18 cellular contexts compared by ENCODE assay signal in the genomic region with DNA sequence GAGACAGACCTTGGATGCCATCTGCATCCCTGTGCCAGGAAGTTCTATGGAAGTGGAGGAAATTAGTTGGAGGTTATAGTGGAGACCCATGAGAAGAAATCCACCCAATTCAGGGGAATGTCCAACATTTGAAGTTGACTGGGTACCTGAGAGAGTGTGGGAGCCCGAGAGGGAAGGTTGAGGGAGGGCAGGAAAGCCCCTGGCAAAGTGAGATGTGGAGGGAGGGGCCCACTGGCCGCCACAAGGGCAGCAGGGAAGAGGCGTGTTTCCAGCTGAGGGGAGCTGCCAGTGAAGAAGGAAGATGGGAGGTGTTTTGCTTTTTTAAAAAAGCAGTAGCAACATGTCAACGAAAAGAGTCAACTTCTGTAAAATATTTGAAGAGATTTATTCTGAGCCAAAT. TPM values are rescaled to one million over a fixed set of nuclear protein-coding genes. Genes with fewer than 3 reads are reported as not detected.
DNase-seq lines count a peak whose midpoint lies in the region; ATAC-seq, FAIRE-seq and TF ChIP-seq lines count a peak whose summit lies in the region.
"Had no signal": no experiment of that assay in that cellular context is flagged by ENCODE, and none has a peak within 500 bp of the region (broad histone marks: within the 10 kb centered on the region; RNA-seq: fewer than 3 reads in every experiment).

No MANE protein-coding gene starts in this region.

- no peak overlapping the region for H2AK5ac ChIP-seq in trophoblast cell (ENCODE audit: low read length)

- peaks cover 42% of the 10 kb centered on the region for H3K4me1 Mint-ChIP-seq in dendritic cell treated with granulocyte-macrophage colony-stimulating factor and Interleukin-4, amounts not matched to agents 40 ng/mL and 50 ng/mL, for 4 days (ENCODE audit: low read depth)

- peak; percentile 30 for DNase-seq in activated CD8-positive, alpha-beta memory T cell treated with anti-CD3 and anti-CD28 coated beads for 24 hours
- no peak for DNase-seq in activated CD8-positive, alpha-beta memory T cell treated with anti-CD3 and anti-CD28 coated beads, Interleukin-2, amount 50 U/mL, for 4 hours
- DNase-seq in WERI-Rb-1 = peak; percentile 1
- no peak for DNase-seq in trophoblast cell
- no peak for DNase-seq in kidney
- DNase-seq in AML-193 (lab: John Stamatoyannopoulos, UW) = no peak
- DNase-seq: activated CD4-positive, alpha-beta T cell treated with anti-CD3 and anti-CD28 coated beads, Interleukin-2, amount 50 U/mL, for 1 hour; NCI-H1436; NCI-H2171 treated with DMSO at 0.1 percent for 48 hours; retina; stomach had no signal

- H3K14ac ChIP-seq in trophoblast cell (ENCODE audit: low read length) = no peak overlapping the region

- no peak overlapping the region for H4K8ac ChIP-seq in trophoblast cell (ENCODE audit: low read depth, low read length)

- H3K27me3 ChIP-seq in WERI-Rb-1 (ENCODE audit: insufficient read depth, low read depth, severe bottlenecking) (no peaks in the 10 kb centered on the region), trophoblast cell (ENCODE audit: insufficient read depth, low read length) (no peaks in the 10 kb centered on the region)
- H3K27me3 ChIP-seq: hepatocyte, stomach had no signal

- H3K9me3 ChIP-seq in WERI-Rb-1 (ENCODE audit: severe bottlenecking) (no peaks in the 10 kb centered on the region), trophoblast cell (ENCODE audit: insufficient read depth, low read depth, low read length) (peaks cover 3% of the 10 kb centered on the region), kidney (ENCODE audit: control insufficient read depth in 1 of 2, low read length in 2 of 2) (no peaks in the 10 kb centered on the region)
- H3K9me3 ChIP-seq: stomach had no signal

- intact Hi-C loops in dendritic cell treated with granulocyte-macrophage colony-stimulating factor and Interleukin-4, amounts not matched to agents 40 ng/mL and 50 ng/mL, for 4 days (cut with micrococcal nuclease) = no loop called here
- intact Hi-C loops in kidney (cut with DNase I) = loop anchor here (10.0 kb wide), 1 partner anchor 75 kb away; a partner anchor contains a TSS

- H3K23ac ChIP-seq in trophoblast cell (ENCODE audit: low read length) = no peak overlapping the region

- ATAC-seq in GM21717 (IDR thresholded peaks at IDR 0.05; ENCODE audit: unreplicated experiment) = no peak

- WGBS in trophoblast cell (ENCODE audit: extremely low coverage, insufficient coverage, insufficient read length) = no CpG with 5 or more reads among the region's 4 CpGs

- H3K27ac Mint-ChIP-seq in dendritic cell treated with granulocyte-macrophage colony-stimulating factor and Interleukin-4, amounts not matched to agents 40 ng/mL and 50 ng/mL, for 4 days = peak overlapping the region; percentile 97

- H3K4ac ChIP-seq in trophoblast cell (ENCODE audit: low read depth, low read length) = no peak overlapping the region

- H2BK5ac ChIP-seq in trophoblast cell (ENCODE audit: low read depth, low read length, poor library complexity) = no peak overlapping the region

- H3K18ac ChIP-seq in trophoblast cell (ENCODE audit: low read length) = no peak overlapping the region

- peak overlapping the region; percentile 57 for H4K91ac ChIP-seq in trophoblast cell (ENCODE audit: low read depth, low read length)

- H3K27ac ChIP-seq in WERI-Rb-1 (no peak overlapping the region), trophoblast cell (ENCODE audit: low read depth, low read length) (no peak overlapping the region), kidney (ENCODE audit: low read depth in 2 of 2, low read length in 2 of 2) (no peak overlapping the region)
- H3K27ac ChIP-seq: hepatocyte, SK-N-MC had no signal

- H3K4me3 ChIP-seq in WERI-Rb-1 (ENCODE audit: low read depth, low read length) (no peak overlapping the region), trophoblast cell (ENCODE audit: low read depth, low read length) (no peak overlapping the region), kidney (ENCODE audit: low read length in 2 of 2) (no peak overlapping the region)
- H3K4me3 ChIP-seq: hepatocyte, SK-N-MC, stomach had no signal

- TF ChIP-seq CTCF in WERI-Rb-1 (IDR thresholded peaks at IDR 0.05; ENCODE audit: low read depth, low read length) (no peak), kidney (IDR thresholded peaks at IDR 0.05; ENCODE audit: borderline replicate concordance, extremely low read depth, insufficient read depth) (no peak)

- H3K4me1 ChIP-seq in trophoblast cell (ENCODE audit: control insufficient read depth in 1 of 2, insufficient read depth in 2 of 2, low read length in 2 of 2) (peaks cover 0 to under 1% of the 10 kb centered on the region in 2 experiments), kidney (ENCODE audit: control insufficient read depth in 1 of 2, insufficient read depth in 1 of 2, low read depth in 1 of 2, low read length in 2 of 2) (peaks cover 0 to 2% of the 10 kb centered on the region in 2 donors)

- H3K79me1 ChIP-seq in trophoblast cell (ENCODE audit: low read length) = peaks cover under 1% of the 10 kb centered on the region

- H2BK12ac ChIP-seq in trophoblast cell (ENCODE audit: low read length) = peak overlapping the region; percentile 76

- no peak overlapping the region for H2AFZ ChIP-seq in trophoblast cell (ENCODE audit: insufficient read depth, low read length, poor library complexity)
- H2AFZ ChIP-seq: hepatocyte had no signal

- H3K4me3 Mint-ChIP-seq in dendritic cell treated with granulocyte-macrophage colony-stimulating factor and Interleukin-4, amounts not matched to agents 40 ng/mL and 50 ng/mL, for 4 days = peak overlapping the region; percentile 65
- H3K4me3 Mint-ChIP-seq: CD4-positive, CD25-positive, alpha-beta regulatory T cell had no signal

- H3K27me3 Mint-ChIP-seq in dendritic cell treated with granulocyte-macrophage colony-stimulating factor and Interleukin-4, amounts not matched to agents 40 ng/mL and 50 ng/mL, for 4 days = peaks cover 3% of the 10 kb centered on the region

- H3K9ac ChIP-seq in trophoblast cell (ENCODE audit: low read length) = no peak overlapping the region
- no peak overlapping the region for H3K9ac ChIP-seq in kidney (ENCODE audit: low read length in 2 of 2)

- no peaks in the 10 kb centered on the region for H3K79me2 ChIP-seq in trophoblast cell (ENCODE audit: control insufficient read depth, insufficient read depth, low read length, poor library complexity)
- H3K79me2 ChIP-seq: hepatocyte had no signal

- no peak for FAIRE-seq in kidney (lab: Jason Lieb, UNC)
- FAIRE-seq: astrocyte, RCC 7860 had no signal

- H3K36me3 Mint-ChIP-seq in dendritic cell treated with granulocyte-macrophage colony-stimulating factor and Interleukin-4, amounts not matched to agents 40 ng/mL and 50 ng/mL, for 4 days (ENCODE audit: low read depth) = no peaks in the 10 kb centered on the region

- no peak overlapping the region for H4K12ac ChIP-seq in trophoblast cell (ENCODE audit: low read depth, low read length)

- no peaks in the 10 kb centered on the region for H3K9me3 Mint-ChIP-seq in dendritic cell treated with granulocyte-macrophage colony-stimulating factor and Interleukin-4, amounts not matched to agents 40 ng/mL and 50 ng/mL, for 4 days

- no peak overlapping the region for H2BK120ac ChIP-seq in trophoblast cell (ENCODE audit: insufficient read depth, low read length, poor library complexity)

- no peaks in the 10 kb centered on the region for H3K36me3 ChIP-seq in WERI-Rb-1
- no peaks in the 10 kb centered on the region for H3K36me3 ChIP-seq in trophoblast cell (ENCODE audit: control insufficient read depth in 1 of 2, insufficient read depth in 2 of 2, low read length in 2 of 2)
- no peaks in the 10 kb centered on the region for H3K36me3 ChIP-seq in kidney (ENCODE audit: control insufficient read depth in 1 of 2, insufficient read depth in 2 of 2, low read length in 2 of 2)
- H3K36me3 ChIP-seq: stomach had no signal

- no peak overlapping the region for H3K4me2 ChIP-seq in trophoblast cell (ENCODE audit: low read length)
- H3K4me2 ChIP-seq: hepatocyte had no signal

RNA-seq across cellular contexts. Expression of a gene that starts 16.3 kb away (rescaled TPM):
- polyA plus RNA-seq in trophoblast cell (2013) = 414 and 460 TPM in 2 replicates
- total RNA-seq in kidney = 13.4 TPM
- 4.0 TPM for polyA plus RNA-seq in kidney (ENCODE audit: insufficient read depth, low read depth, low replicate concordance)

RNA-seq across cellular contexts. Expression of a gene that starts 52.0 kb away (rescaled TPM):
- 72.6 and 74.8 TPM in 2 replicates for polyA plus RNA-seq in trophoblast cell (2013)
- 136 TPM for total RNA-seq in kidney
- 212 TPM for polyA plus RNA-seq in kidney (ENCODE audit: insufficient read depth, low read depth, low replicate concordance)

Comparison
In these comparisons a context has a peak if more than half of its experiments do, and no peak if none do; other contexts are left out.
1. DNase-seq: peak in activated CD8-positive, alpha-beta memory T cell treated with anti-CD3 and anti-CD28 coated beads for 24 hours (single experiment) and WERI-Rb-1 (single experiment); none in activated CD8-positive, alpha-beta memory T cell treated with anti-CD3 and anti-CD28 coated beads, Interleukin-2, amount 50 U/mL, for 4 hours (single experiment), trophoblast cell (0 of 2), kidney (single experiment) and AML-193 (0 of 2).